ENCODE assay signal across 7 cellular contexts in the genomic region with DNA sequence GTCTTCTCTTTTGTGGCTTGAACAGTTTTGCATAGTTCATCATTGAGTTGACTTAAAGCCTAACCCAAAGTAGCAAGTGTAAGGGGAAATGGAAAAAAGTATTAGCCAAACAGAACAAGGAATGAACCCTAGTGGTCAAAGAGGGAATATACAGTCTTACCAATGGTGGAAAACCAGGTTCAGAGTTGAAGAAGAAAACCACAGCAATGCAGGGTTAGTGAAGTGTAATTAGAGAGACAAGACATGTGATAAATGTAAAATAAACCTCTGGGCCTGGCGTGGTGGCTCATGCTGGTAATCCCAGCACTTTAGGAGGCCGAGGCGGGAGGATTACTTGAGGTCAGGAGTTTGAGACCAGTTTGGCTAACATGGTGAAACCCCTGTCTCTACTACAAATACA. TPM values are rescaled to one million over a fixed set of nuclear protein-coding genes. Genes with fewer than 3 reads are reported as not detected.
DNase-seq lines count a peak whose midpoint lies in the region; ATAC-seq lines count a peak whose summit lies in the region.

No MANE protein-coding gene starts in this region.

- H3K4me3 ChIP-seq in SJCRH30 = no peak overlapping the region
- no peak overlapping the region for H3K4me3 ChIP-seq in iPS DF 6.9 (ENCODE audit: low read length)

- peaks cover 1% of the 10 kb centered on the region for H3K9me3 ChIP-seq in SJCRH30 (replicated peaks)
- H3K9me3 ChIP-seq in iPS DF 6.9 (ENCODE audit: control insufficient read depth, insufficient read depth, low read length) = no peaks in the 10 kb centered on the region

- H3K27me3 ChIP-seq in SJCRH30 (no peaks in the 10 kb centered on the region), iPS DF 6.9 (ENCODE audit: control insufficient read depth, insufficient read depth, low read length) (no peaks in the 10 kb centered on the region)

- DNase-seq in SJCRH30 (peak; percentile 34 to 60), iPS DF 6.9 (ENCODE audit: low read depth, low spot score) (peak; percentile 9), RPMI8226 (no peak), NCI-H1048 (lab: John Stamatoyannopoulos, UW) (no peak)

- no CpG with 5 or more reads among the region's 3 CpGs for WGBS in iPS DF 6.9 (ENCODE audit: insufficient coverage, insufficient read length)

- H3K27ac ChIP-seq in SJCRH30 = no peak overlapping the region
- H3K27ac ChIP-seq in iPS DF 6.9 (ENCODE audit: low read length) = no peak overlapping the region

- peaks cover 35% of the 10 kb centered on the region for H3K4me1 ChIP-seq in SJCRH30
- H3K4me1 ChIP-seq in iPS DF 6.9 (ENCODE audit: control insufficient read depth, insufficient read depth, low read length) = 0 out of 2 replicates have a peak, but pooled peaks cover 2% of the 10 kb centered on the region

- H3K36me3 ChIP-seq in SJCRH30 (peaks cover 16% of the 10 kb centered on the region), iPS DF 6.9 (ENCODE audit: control insufficient read depth, insufficient read depth, low read length) (no peaks in the 10 kb centered on the region)

- ATAC-seq in GM18502 (IDR thresholded peaks at IDR 0.05; ENCODE audit: poor library complexity, unreplicated experiment) (peak; percentile 89), HG03039 (IDR thresholded peaks at IDR 0.05; ENCODE audit: unreplicated experiment) (peak; percentile 67), GM18873 (IDR thresholded peaks at IDR 0.05; ENCODE audit: low FRiP score, unreplicated experiment) (no peak)

RNA-seq across cellular contexts. Expression of a gene that starts 2.4 kb away (rescaled TPM):
- 26.2 and 35.0 TPM in 2 replicates for total RNA-seq in SJCRH30 (2014; rRNA removed; shearing (Covaris generic))

Comparison
In these comparisons a context has a peak if more than half of its experiments do, and no peak if none do; other contexts are left out.
1. DNase-seq: peak in SJCRH30 (2 of 2) and iPS DF 6.9 (single experiment); none in RPMI8226 (single experiment) and NCI-H1048 (single experiment).